In the genomic region with DNA sequence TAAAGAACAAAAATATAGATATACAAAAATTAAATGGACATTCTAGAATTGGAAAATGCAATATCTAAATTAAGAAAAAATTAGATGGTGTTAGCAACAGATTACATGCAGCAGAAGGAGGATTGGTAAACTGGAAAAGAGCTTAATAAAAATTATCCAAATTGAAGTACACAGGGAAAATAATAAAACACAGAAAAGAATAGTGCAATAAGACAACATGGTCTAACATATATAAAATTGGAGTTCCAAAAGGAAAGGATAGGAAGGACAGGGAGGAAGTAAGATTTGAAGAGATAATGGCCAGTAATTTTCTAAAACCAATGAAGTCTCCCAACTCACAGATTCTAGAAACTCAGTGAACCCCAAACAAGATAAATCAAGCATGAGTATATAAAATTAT, we compare ENCODE assay signal across 33 cellular contexts.
A peak's percentile ranks its signal among the peaks of the same experiment; 100 is the strongest.
DNase-seq lines count a peak whose midpoint lies in the region; FAIRE-seq and TF ChIP-seq lines count a peak whose summit lies in the region.
"Had no signal": no experiment of that assay in that cellular context is flagged by ENCODE, and none has a peak within 500 bp of the region (broad histone marks: within the 10 kb centered on the region; RNA-seq: fewer than 3 reads in every experiment).

No MANE protein-coding gene starts in this region.

- no peak overlapping the region for H4K8ac ChIP-seq in mesenchymal stem cell (ENCODE audit: low read length)

- no peak overlapping the region for H2BK120ac ChIP-seq in mesenchymal stem cell (ENCODE audit: low read depth, low read length)

- POLR2A ChIA-PET in HEK293 (lab: Yijun Ruan, JAX), result no interaction called here

- H3K18ac ChIP-seq in mesenchymal stem cell (ENCODE audit: low read depth in 1 of 2, low read length in 2 of 2), result no peak overlapping the region

- no peak overlapping the region for H2AFZ ChIP-seq in mesenchymal stem cell (ENCODE audit: low read depth, low read length)

- no peak for DNase-seq in mesenchymal stem cell
- DNase-seq in small intestine, result no peak
- no peak for DNase-seq in NCI-H146 (lab: John Stamatoyannopoulos, UW)
- no peak for DNase-seq in NCI-H82 treated with DMSO at 0.1 percent for 48 hours (lab: John Stamatoyannopoulos, UW; ENCODE audit: unreplicated experiment)
- DNase-seq in NCI-H2107 (lab: John Stamatoyannopoulos, UW), result no peak
- DNase-seq: 8988T; ACHN; AML-193; BE2C; C1 segment of cervical spinal cord; Caco-2; Calu3; CD4-positive, alpha-beta memory T cell; CD4-positive, alpha-beta T cell; CD4-positive, CD25-positive, alpha-beta regulatory T cell; CD8-positive, alpha-beta memory T cell; CD8-positive, alpha-beta T cell; COR-L47; DMS 273 treated with DMSO at 0.1 percent for 48 hours; DMS153; DMS53; DMS79; DMS79 treated with DMSO at 0.1 percent for 48 hours; DND-41; EL had no signal

- no peak overlapping the region for H2BK12ac ChIP-seq in mesenchymal stem cell (ENCODE audit: low read length in 2 of 2)

- no peaks in the 10 kb centered on the region for H3K27me3 ChIP-seq in mesenchymal stem cell (ENCODE audit: control insufficient read depth in 1 of 2, insufficient read depth in 1 of 2, low read length in 2 of 2)
- H3K27me3 ChIP-seq in small intestine (ENCODE audit: control insufficient read depth in 2 of 2, insufficient read depth in 2 of 2, low read length in 2 of 2), result no peaks in the 10 kb centered on the region
- H3K27me3 ChIP-seq: BE2C; BLaER1; BLaER1 treated with 17β-estradiol and CSF1 and Interleukin-3, amounts not matched to agents 10 nM and 100 nM had no signal

- H2BK15ac ChIP-seq in mesenchymal stem cell (ENCODE audit: low read depth, poor library complexity, severe bottlenecking), result no peak overlapping the region

- CTCF ChIA-PET in HEK293 (lab: Yijun Ruan, JAX), result interaction anchor here (0.5 to 5.2 kb wide), 7 partner anchors 119 to 755 kb away, joined by 3 to 44 read pairs (median 3); no protein-coding TSS in a partner anchor

- H4K91ac ChIP-seq in mesenchymal stem cell (ENCODE audit: low read length), result no peak overlapping the region

- H2BK5ac ChIP-seq in mesenchymal stem cell (ENCODE audit: low read depth, low read length, poor library complexity, severe bottlenecking), result peak overlapping the region; percentile 31

- H3K79me1 ChIP-seq in mesenchymal stem cell (replicated peaks; ENCODE audit: low read length, poor library complexity, severe bottlenecking), result no peaks in the 10 kb centered on the region

- no peaks in the 10 kb centered on the region for H3K9me3 ChIP-seq in HEK293 (ENCODE audit: control insufficient read depth, insufficient read depth, low read depth, low read length)
- H3K9me3 ChIP-seq in mesenchymal stem cell (ENCODE audit: control insufficient read depth, low read length), result peaks cover 3% of the 10 kb centered on the region
- H3K9me3 ChIP-seq in small intestine (ENCODE audit: control insufficient read depth, low read depth), result no peaks in the 10 kb centered on the region
- H3K9me3 ChIP-seq: A549; BE2C; BLaER1; BLaER1 treated with 17β-estradiol and CSF1 and Interleukin-3, amounts not matched to agents 10 nM and 100 nM had no signal

- H3K4me1 ChIP-seq in HEK293 (ENCODE audit: control insufficient read depth, insufficient read depth, low read length) (no peaks in the 10 kb centered on the region), mesenchymal stem cell (ENCODE audit: control insufficient read depth, insufficient read depth, low read depth, low read length) (no peaks in the 10 kb centered on the region), small intestine (ENCODE audit: control insufficient read depth in 2 of 2, insufficient read depth in 1 of 2, low read depth in 1 of 2, low read length in 1 of 2) (no peaks in the 10 kb centered on the region)
- H3K4me1 ChIP-seq: A549, BE2C, Caco-2 had no signal

- no peak overlapping the region for H3K4ac ChIP-seq in mesenchymal stem cell (ENCODE audit: low read depth in 1 of 2, low read length in 2 of 2)

- H3K36me3 ChIP-seq in HEK293 (ENCODE audit: control insufficient read depth in 2 of 2, insufficient read depth in 1 of 2, low read length in 2 of 2), result no peaks in the 10 kb centered on the region
- H3K36me3 ChIP-seq in mesenchymal stem cell (ENCODE audit: control insufficient read depth in 1 of 2, insufficient read depth in 2 of 2, low read depth in 1 of 2, low read length in 2 of 2), result no peaks in the 10 kb centered on the region
- no peaks in the 10 kb centered on the region for H3K36me3 ChIP-seq in small intestine (ENCODE audit: control insufficient read depth in 2 of 2, insufficient read depth in 2 of 2, low read length in 2 of 2)
- H3K36me3 ChIP-seq: BE2C; BLaER1; BLaER1 treated with 17β-estradiol and CSF1 and Interleukin-3, amounts not matched to agents 10 nM and 100 nM had no signal

- H3K9ac ChIP-seq in mesenchymal stem cell (ENCODE audit: low read length), result no peak overlapping the region
- H3K9ac ChIP-seq: BLaER1; BLaER1 treated with 17β-estradiol and CSF1 and Interleukin-3, amounts not matched to agents 10 nM and 100 nM had no signal

- FAIRE-seq in small intestine (lab: Jason Lieb, UNC), result peak; percentile 5
- FAIRE-seq: A204.1, A549, D721Med had no signal

- no peak overlapping the region for H3K4me3 ChIP-seq in HEK293 (ENCODE audit: low read depth, low read length)
- no peak overlapping the region for H3K4me3 ChIP-seq in mesenchymal stem cell (ENCODE audit: insufficient read depth in 1 of 2, low read depth in 1 of 2, low read length in 2 of 2)
- no peak overlapping the region for H3K4me3 ChIP-seq in small intestine (ENCODE audit: low read depth in 1 of 2, low read length in 2 of 2)
- H3K4me3 ChIP-seq: A549; BLaER1; BLaER1 treated with 17β-estradiol and CSF1 and Interleukin-3, amounts not matched to agents 10 nM and 100 nM had no signal

- H3K27ac ChIP-seq in HEK293 (ENCODE audit: extremely low read depth, low read depth, low read length), result no peak overlapping the region
- no peak overlapping the region for H3K27ac ChIP-seq in mesenchymal stem cell (ENCODE audit: low read length, poor library complexity, severe bottlenecking)
- no peak overlapping the region for H3K27ac ChIP-seq in small intestine (ENCODE audit: low read depth in 1 of 2, low read length in 1 of 2)
- H3K27ac ChIP-seq: 22Rv1; A549; BLaER1; BLaER1 treated with 17β-estradiol and CSF1 and Interleukin-3, amounts not matched to agents 10 nM and 100 nM; C4-2B had no signal

- no peak overlapping the region for H2AK5ac ChIP-seq in mesenchymal stem cell (ENCODE audit: low read length, severe bottlenecking)

- H3K23ac ChIP-seq in mesenchymal stem cell (ENCODE audit: low read length in 2 of 2), result no peak overlapping the region

- no peak overlapping the region for H3K14ac ChIP-seq in mesenchymal stem cell (ENCODE audit: low read length in 2 of 2)

- no peak for TF ChIP-seq CTCF in HEK293 (tag by site-specific recombination; IDR thresholded peaks at IDR 0.05)

- no peak overlapping the region for H3K4me2 ChIP-seq in mesenchymal stem cell (ENCODE audit: low read length, poor library complexity, severe bottlenecking)
- H3K4me2 ChIP-seq: A549; BLaER1; BLaER1 treated with 17β-estradiol and CSF1 and Interleukin-3, amounts not matched to agents 10 nM and 100 nM had no signal

TF ChIP-seq in HEK293, 187 proteins besides CTCF, POLR2A, EP300 and RAD21:
- TF ChIP-seq ZNF133 (tag by site-specific recombination; IDR thresholded peaks at IDR 0.05), result peak; percentile 97
- no peak for TF ChIP-seq YY2 (tag by site-specific recombination; IDR thresholded peaks at IDR 0.05)
- peak; percentile 61 for TF ChIP-seq SETDB1 (IDR thresholded peaks at IDR 0.05; ENCODE audit: insufficient read length, low read length)
TF ChIP-seq in HEK293: peak in this region for 2.
